Comparison of ENCODE assay signal across 8 cellular contexts in genomic region chr14:103593577-103593976, GRCh38. TPM values are rescaled to one million over a fixed set of nuclear protein-coding genes. Genes with fewer than 3 reads are reported as not detected.
DNase-seq lines count a peak whose midpoint lies in the region; ATAC-seq lines count a peak whose summit lies in the region.
"Had no signal": no experiment of that assay in that cellular context is flagged by ENCODE, and none has a peak within 500 bp of the region (broad histone marks: within the 10 kb centered on the region; RNA-seq: fewer than 3 reads in every experiment).

No MANE protein-coding gene starts in this region.

- no peaks in the 10 kb centered on the region for H3K27me3 ChIP-seq in SJCRH30

- ATAC-seq in GM19324 (IDR thresholded peaks at IDR 0.05; ENCODE audit: low FRiP score, unreplicated experiment): peak; percentile 77
- ATAC-seq in HG02759 (IDR thresholded peaks at IDR 0.05; ENCODE audit: unreplicated experiment): peak; percentile 92

- no peaks in the 10 kb centered on the region for H3K9me3 ChIP-seq in SJCRH30 (replicated peaks)

- no peak for DNase-seq in SJCRH30
- peak; percentile 69 for DNase-seq in pons (ENCODE audit: low spot score)
- DNase-seq in SKM-1 (lab: John Stamatoyannopoulos, UW; ENCODE audit: unreplicated experiment): no peak
- no peak for DNase-seq in SW480 (ENCODE audit: low spot score)
- no peak for DNase-seq in GF-D8 (lab: John Stamatoyannopoulos, UW)
- DNase-seq: cortex of kidney had no signal

- peaks cover 6% of the 10 kb centered on the region for H3K36me3 ChIP-seq in SJCRH30

- H3K27ac ChIP-seq in SJCRH30: peak overlapping the region; percentile 51

- peaks cover 34% of the 10 kb centered on the region for H3K4me1 ChIP-seq in SJCRH30

- no peak overlapping the region for H3K4me3 ChIP-seq in SJCRH30

RNA-seq across cellular contexts. Expression of gene COA8, which starts 30.8 kb away (rescaled TPM):
- 43.0 and 47.2 TPM in 2 replicates for total RNA-seq in SJCRH30 (2014; rRNA removed; shearing (Covaris generic))

RNA-seq across cellular contexts. Expression of gene BAG5, which starts 31.1 kb away (rescaled TPM):
- 43.7 and 45.9 TPM in 2 replicates for total RNA-seq in SJCRH30 (2014; rRNA removed; shearing (Covaris generic))

RNA-seq across cellular contexts. Expression of gene KLC1, which starts 35.4 kb away (rescaled TPM):
- total RNA-seq in SJCRH30 (2014; rRNA removed; shearing (Covaris generic)): 156 and 175 TPM in 2 replicates
